ENCODE assay signal across 15 cellular contexts in genomic region chr11:88411265-88411664, GRCh38.
DNase-seq lines count a peak whose midpoint lies in the region; ATAC-seq and TF ChIP-seq lines count a peak whose summit lies in the region.
"Had no signal": no experiment of that assay in that cellular context is flagged by ENCODE, and none has a peak within 500 bp of the region (broad histone marks: within the 10 kb centered on the region; RNA-seq: fewer than 3 reads in every experiment).

No MANE protein-coding gene starts in this region.

- H3K4me1 ChIP-seq in colonic mucosa = peaks cover 3% of the 10 kb centered on the region
- peaks cover 0 to 33% (median 8%) of the 10 kb centered on the region in 9 donors for H3K4me1 ChIP-seq in heart right ventricle
- H3K4me1 ChIP-seq: ascending aorta had no signal

- H3K27ac ChIP-seq in colonic mucosa (peak overlapping the region; percentile 11), heart right ventricle (no peak overlapping the region)
- H3K27ac ChIP-seq: ascending aorta, C4-2B, neural progenitor cell had no signal

- H3K9me3 Mint-ChIP-seq in activated CD4-positive, alpha-beta T cell treated with anti-CD3 and anti-CD28 coated beads, Interleukin-2, amount 10 ng/mL, durations not matched to agents 7 days and 5 days = peaks cover 17% of the 10 kb centered on the region
- H3K9me3 Mint-ChIP-seq: memory B cell, neural progenitor cell had no signal

- H3K9me3 ChIP-seq in colonic mucosa (no peaks in the 10 kb centered on the region), heart right ventricle (no peaks in the 10 kb centered on the region)
- H3K9me3 ChIP-seq: ascending aorta had no signal

- intact Hi-C loops in colonic mucosa (cut with DNase I) = no loop called here
- intact Hi-C loops in heart right ventricle (cut with DNase I) = no loop called here

- no peak overlapping the region for H3K4me3 Mint-ChIP-seq in activated CD4-positive, alpha-beta T cell treated with anti-CD3 and anti-CD28 coated beads, Interleukin-2, amount 10 ng/mL, durations not matched to agents 7 days and 5 days
- H3K4me3 Mint-ChIP-seq: memory B cell; neural progenitor cell; stimulated activated naive B cell treated with anti-CD40 and anti-IgM and Interleukin-4, amounts not matched to agents 10 μg/mL and 1 μg/mL and 100 μg/mL, for 72 hours had no signal

- ATAC-seq in HG02852 (IDR thresholded peaks at IDR 0.05; ENCODE audit: unreplicated experiment) (no peak), HG02870 (IDR thresholded peaks at IDR 0.05; ENCODE audit: unreplicated experiment) (no peak), heart right ventricle (no peak)
- ATAC-seq: HCT116; sciatic nerve; stimulated activated naive B cell treated with anti-CD40 and anti-IgM and Interleukin-4, amounts not matched to agents 10 μg/mL and 1 μg/mL and 100 μg/mL, for 72 hours had no signal

- peaks cover 23% of the 10 kb centered on the region for H3K36me3 Mint-ChIP-seq in activated CD4-positive, alpha-beta T cell treated with anti-CD3 and anti-CD28 coated beads, Interleukin-2, amount 10 ng/mL, durations not matched to agents 7 days and 5 days (ENCODE audit: low read depth)
- H3K36me3 Mint-ChIP-seq: memory B cell; neural progenitor cell; stimulated activated naive B cell treated with anti-CD40 and anti-IgM and Interleukin-4, amounts not matched to agents 10 μg/mL and 1 μg/mL and 100 μg/mL, for 72 hours had no signal

- CTCF ChIA-PET in activated CD4-positive, alpha-beta T cell treated with anti-CD3 and anti-CD28 coated beads, Interleukin-2, amount 10 ng/mL, durations not matched to agents 7 days and 5 days (lab: Charles Lee) = interaction anchor here (0.8 kb wide), 1 partner anchor 21 kb away, joined by 3 read pairs; no protein-coding TSS in a partner anchor

- H3K36me3 ChIP-seq in colonic mucosa (no peaks in the 10 kb centered on the region), heart right ventricle (no peaks in the 10 kb centered on the region)
- H3K36me3 ChIP-seq: ascending aorta, neural progenitor cell had no signal

- POLR2A ChIA-PET in activated CD4-positive, alpha-beta T cell treated with anti-CD3 and anti-CD28 coated beads, Interleukin-2, amount 10 ng/mL, durations not matched to agents 7 days and 5 days (lab: Charles Lee) = no interaction called here

- TF ChIP-seq CTCF in AG10803 (conservative IDR thresholded peaks at IDR 0.05; ENCODE audit: low read length) (no peak), colonic mucosa (IDR thresholded peaks at IDR 0.05) (no peak), heart right ventricle (IDR thresholded peaks at IDR 0.05) (no peak)

- no peak overlapping the region for H3K9ac ChIP-seq in colonic mucosa (ENCODE audit: low read depth in 2 of 2, low read length in 2 of 2)
- H3K9ac ChIP-seq: neural progenitor cell had no signal

- H3K27me3 ChIP-seq in colonic mucosa (no peaks in the 10 kb centered on the region), heart right ventricle (no peaks in the 10 kb centered on the region)
- H3K27me3 ChIP-seq: ascending aorta, neural progenitor cell had no signal

- DNase-seq in AG10803 (ENCODE audit: low read depth) (peak; percentile 68), MV-4-11 (lab: John Stamatoyannopoulos, UW) (peak; percentile 58), colonic mucosa (no peak), myocyte (ENCODE audit: low read depth) (peak; percentile 15), heart right ventricle (no peak)
- DNase-seq in activated CD4-positive, alpha-beta T cell treated with anti-CD3 and anti-CD28 coated beads, Interleukin-2, amount 10 ng/mL, durations not matched to agents 7 days and 5 days = no peak
- DNase-seq: stimulated activated naive B cell treated with anti-CD40 and anti-IgM and Interleukin-4, amounts not matched to agents 10 μg/mL and 1 μg/mL and 100 μg/mL, for 72 hours had no signal

- H3K4me1 Mint-ChIP-seq in activated CD4-positive, alpha-beta T cell treated with anti-CD3 and anti-CD28 coated beads, Interleukin-2, amount 10 ng/mL, durations not matched to agents 7 days and 5 days = peaks cover 59% of the 10 kb centered on the region

- H3K27ac Mint-ChIP-seq in activated CD4-positive, alpha-beta T cell treated with anti-CD3 and anti-CD28 coated beads, Interleukin-2, amount 10 ng/mL, durations not matched to agents 7 days and 5 days = no peak overlapping the region
- H3K27ac Mint-ChIP-seq: memory B cell; neural progenitor cell; stimulated activated naive B cell treated with anti-CD40 and anti-IgM and Interleukin-4, amounts not matched to agents 10 μg/mL and 1 μg/mL and 100 μg/mL, for 72 hours had no signal

- H3K4me3 ChIP-seq in AG10803 (ENCODE audit: low read length) = no peak overlapping the region
- H3K4me3 ChIP-seq in colonic mucosa = no peak overlapping the region
- H3K4me3 ChIP-seq in heart right ventricle = no peak overlapping the region
- H3K4me3 ChIP-seq: ascending aorta, neural progenitor cell had no signal

- no peaks in the 10 kb centered on the region for H3K27me3 Mint-ChIP-seq in activated CD4-positive, alpha-beta T cell treated with anti-CD3 and anti-CD28 coated beads, Interleukin-2, amount 10 ng/mL, durations not matched to agents 7 days and 5 days
- H3K27me3 Mint-ChIP-seq: memory B cell had no signal

Comparison
In these comparisons a context has a peak if more than half of its experiments do, and no peak if none do; other contexts are left out.
1. DNase-seq: peak in AG10803 (single experiment), MV-4-11 (single experiment) and myocyte (single experiment); none in colonic mucosa (single experiment), activated CD4-positive, alpha-beta T cell treated with anti-CD3 and anti-CD28 coated beads, Interleukin-2, amount 10 ng/mL, durations not matched to agents 7 days and 5 days (single experiment) and heart right ventricle (0 of 2).